Comparison of ENCODE assay signal across 8 cellular contexts in the genomic region with DNA sequence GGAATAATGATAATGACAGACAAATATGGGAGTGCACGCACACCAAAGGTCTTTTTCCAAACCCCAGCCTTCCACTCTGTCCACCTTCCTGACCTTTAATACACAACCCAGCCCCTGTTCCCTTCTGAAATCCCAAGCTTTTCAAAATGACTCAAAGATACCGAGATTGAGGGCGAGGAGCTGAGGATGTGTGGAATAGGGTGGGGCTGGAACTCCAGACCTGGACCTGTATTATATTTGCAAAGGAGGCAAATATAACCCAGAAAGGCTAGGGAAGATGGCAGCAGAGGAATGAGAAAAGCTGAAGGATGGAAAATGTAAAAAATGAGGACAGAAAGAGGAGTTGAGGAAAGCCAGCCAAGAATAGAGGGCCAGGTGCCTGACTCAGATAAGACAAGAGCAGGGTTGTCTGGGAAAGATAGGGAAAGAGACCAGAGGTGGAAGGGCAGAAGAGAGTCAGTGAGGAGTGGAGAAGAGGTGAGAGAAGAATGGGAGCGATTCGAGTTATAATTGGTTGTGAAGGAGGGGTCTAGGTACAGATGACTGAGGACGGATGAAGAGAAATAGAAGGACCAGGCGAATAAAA. TPM values are rescaled to one million over a fixed set of nuclear protein-coding genes. Genes with fewer than 3 reads are reported as not detected.
DNase-seq lines count a peak whose midpoint lies in the region; ATAC-seq and TF ChIP-seq lines count a peak whose summit lies in the region.

No MANE protein-coding gene starts in this region.

- TF ChIP-seq CTCF in AG04449 (IDR thresholded peaks at IDR 0.05; ENCODE audit: insufficient read depth, low read length, missing control alignments) (no peak), HFF-Myc (IDR thresholded peaks at IDR 0.05; ENCODE audit: low read depth, low read length, missing control alignments) (no peak), left lung (IDR thresholded peaks at IDR 0.05) (no peak), GM13977 (IDR thresholded peaks at IDR 0.05; ENCODE audit: extremely low read depth, insufficient read depth, missing control alignments) (no peak)

- 34 to 36% (median 34%) methylated on average over 7 of the region's 7 CpGs for WGBS in adipose tissue, 3 donors
- WGBS in urinary bladder = 35% methylated on average over 7 of the region's 7 CpGs

- intact Hi-C loops in left lung (cut with DNase I) = no loop called here

- H3K27me3 ChIP-seq in left lung = peaks cover 0 to 43% of the 10 kb centered on the region in 2 donors

- H3K27ac ChIP-seq in adipose tissue (ENCODE audit: low read depth, low read length) = peak overlapping the region; percentile 65
- peak overlapping the region; percentile 81 to 95 for H3K27ac ChIP-seq in left lung
- peak overlapping the region; percentile 89 for H3K27ac ChIP-seq in urinary bladder (ENCODE audit: low read depth)

- CTCF ChIA-PET in AG04449 (lab: Yijun Ruan, JAX) = interaction anchor here (1.5 to 8.7 kb wide), 8 partner anchors 14 to 144 kb away, joined by 3 to 222 read pairs (median 9); a partner anchor contains a TSS

- POLR2A ChIA-PET in AG04449 (lab: Yijun Ruan, JAX) = interaction anchor here (1.1 to 3.2 kb wide), 4 partner anchors 12 to 178 kb away, joined by 3 to 78 read pairs (median 11); a partner anchor contains a TSS

- ATAC-seq in left lung = no peak

- H3K9me3 ChIP-seq in left lung = no peaks in the 10 kb centered on the region

- DNase-seq in AG04449 (ENCODE audit: low read depth, low spot score) (no peak), HFF-Myc (ENCODE audit: extremely low read depth, low read depth) (no peak), left lung (no peak), ureter (ENCODE audit: low spot score) (no peak), amygdala (lab: John Stamatoyannopoulos, UW) (no peak), GM13977 (ENCODE audit: low spot score) (no peak)

- H3K4me1 ChIP-seq in left lung = peaks cover 28 to 59% of the 10 kb centered on the region in 2 donors
- no peaks in the 10 kb centered on the region for H3K4me1 ChIP-seq in urinary bladder (ENCODE audit: insufficient read depth)

- in situ Hi-C loops in GM13977 (cut with MboI; ENCODE audit: low pct_unique_long_range_greater_than_20kb, low sequenced_read_pairs, unreplicated experiment) = no loop called here

- H3K36me3 ChIP-seq in left lung (peaks cover 0 to 6% of the 10 kb centered on the region in 2 donors), urinary bladder (ENCODE audit: insufficient read depth) (no peaks in the 10 kb centered on the region)

- peak overlapping the region; percentile 93 for H3K4me3 ChIP-seq in AG04449 (ENCODE audit: low read depth, low read length)
- peak overlapping the region; percentile 93 for H3K4me3 ChIP-seq in HFF-Myc (replicated peaks; ENCODE audit: low read depth, low read length)
- H3K4me3 ChIP-seq in left lung = peak overlapping the region; percentile 79 to 83
- peak overlapping the region; percentile 89 for H3K4me3 ChIP-seq in urinary bladder (ENCODE audit: low read depth, low read length)

RNA-seq across cellular contexts. Expression of a gene that starts 1.0 kb away (rescaled TPM):
- polyA plus RNA-seq in adipose tissue (100 to 1,000 TPM in 2 of 3 donors, 10 to 100 TPM in 1; 71.7 to 632 (median 263) TPM), urinary bladder (619 TPM)
- total RNA-seq in left lung (100 to 1,000 TPM; 276 to 322 TPM), urinary bladder (62.4 TPM), ureter (288 TPM)

RNA-seq across cellular contexts. Expression of a gene that starts 7.2 kb away (rescaled TPM):
- polyA plus RNA-seq in adipose tissue = 1 to 10 TPM in 2 of 3 donors, under 1 TPM in 1; 0.08 to 3.0 (median 1.0) TPM
- 1 to 10 TPM in 1 of 2 donors, under 1 TPM in 1; 0.79 to 2.4 TPM for total RNA-seq in left lung
- 0.21 TPM for total RNA-seq in urinary bladder
- polyA plus RNA-seq in urinary bladder = 1.6 TPM
- 2.3 TPM for total RNA-seq in ureter

RNA-seq across cellular contexts. Expression of a gene that starts 12.2 kb away (rescaled TPM):
- polyA plus RNA-seq in adipose tissue (100 to 1,000 TPM in 2 of 3 donors, 10 to 100 TPM in 1; 78.2 to 196 (median 188) TPM), urinary bladder (240 TPM)
- total RNA-seq in left lung (100 to 1,000 TPM; 142 to 148 TPM), urinary bladder (51.0 TPM), ureter (139 TPM)

RNA-seq across cellular contexts. Expression of a gene that starts 24.2 kb away (rescaled TPM):
- polyA plus RNA-seq in adipose tissue = 10 to 100 TPM in 1 of 3 donors, 1 to 10 TPM in 2; 3.7 to 11.2 (median 7.6) TPM
- 10 to 100 TPM; 64.5 to 96.2 TPM for total RNA-seq in left lung
- total RNA-seq in urinary bladder = 11.5 TPM
- 21.5 TPM for polyA plus RNA-seq in urinary bladder
- 18.0 TPM for total RNA-seq in ureter

RNA-seq across cellular contexts. Expression of a gene that starts 41.3 kb away (rescaled TPM):
- 10 to 100 TPM; 33.5 to 71.9 (median 66.1) TPM for polyA plus RNA-seq in adipose tissue
- total RNA-seq in left lung = 10 to 100 TPM; 66.0 to 67.5 TPM
- 35.6 TPM for total RNA-seq in urinary bladder
- 88.2 TPM for polyA plus RNA-seq in urinary bladder
- total RNA-seq in ureter = 77.9 TPM
